4 cellular contexts compared by ENCODE assay signal in genomic region chr15:72656014-72656413, GRCh38. TPM values are rescaled to one million over a fixed set of nuclear protein-coding genes. Genes with fewer than 3 reads are reported as not detected.
"Had no signal": no experiment of that assay in that cellular context is flagged by ENCODE, and none has a peak within 500 bp of the region (broad histone marks: within the 10 kb centered on the region; RNA-seq: fewer than 3 reads in every experiment).

No MANE protein-coding gene starts in this region.

RNA-seq across cellular contexts. Expression of gene GOLGA6B, which starts 1.5 kb away (rescaled TPM):
- total RNA-seq: LHCN-M2, M059J, MCF 10A, NCI-H460 had no signal

RNA-seq across cellular contexts. Expression of gene HIGD2B, which starts 30.0 kb away (rescaled TPM):
- total RNA-seq: LHCN-M2, M059J, MCF 10A, NCI-H460 had no signal
